In genomic region chr19:13014921-13015280, GRCh38 we compare ENCODE assay signal across 2 cellular contexts.
TF ChIP-seq lines count a peak whose summit lies in the region.

No MANE protein-coding gene starts in this region.

TF ChIP-seq in IMR-90, 13 proteins besides CTCF, POLR2A, EP300 and RAD21:
- TF ChIP-seq MAZ (IDR thresholded peaks at IDR 0.05; ENCODE audit: borderline replicate concordance, low read depth, low read length) (no peak), FOS (IDR thresholded peaks at IDR 0.05; ENCODE audit: low read depth, low read length) (no peak), MXI1 (IDR thresholded peaks at IDR 0.05; ENCODE audit: borderline replicate concordance, low read depth, low read length) (no peak), CEBPB (IDR thresholded peaks at IDR 0.05; ENCODE audit: low read depth, low read length) (no peak), CHD1 (IDR thresholded peaks at IDR 0.05; ENCODE audit: low read depth, low read length) (no peak), RFX5 (IDR thresholded peaks at IDR 0.05; ENCODE audit: low read depth, low read length) (no peak)

TF ChIP-seq in H1, 55 proteins besides CTCF, POLR2A, EP300 and RAD21:
- TF ChIP-seq ASH2L (IDR thresholded peaks at IDR 0.05; ENCODE audit: low read length): no peak
- no peak for TF ChIP-seq JUND (IDR thresholded peaks at IDR 0.05; ENCODE audit: low read length)
- TF ChIP-seq SIX5 (IDR thresholded peaks at IDR 0.05; ENCODE audit: low read depth, low read length): no peak
- no peak for TF ChIP-seq RBBP5 (IDR thresholded peaks at IDR 0.05; ENCODE audit: borderline replicate concordance, low read depth, low read length)
- TF ChIP-seq USF2 (IDR thresholded peaks at IDR 0.05; ENCODE audit: low read length): no peak
- TF ChIP-seq YY1 (IDR thresholded peaks at IDR 0.05; ENCODE audit: low read depth, low read length): no peak
- no peak for TF ChIP-seq EGR1 (IDR thresholded peaks at IDR 0.05; ENCODE audit: borderline replicate concordance, low read depth, low read length)
- TF ChIP-seq SRF (IDR thresholded peaks at IDR 0.05; ENCODE audit: low read depth, low read length): no peak
- TF ChIP-seq BCL11A (IDR thresholded peaks at IDR 0.05; ENCODE audit: low read depth in 2 of 2, low read length in 2 of 2): no peak
- TF ChIP-seq EZH2 (IDR thresholded peaks at IDR 0.05; ENCODE audit: low read depth, low read length, severe bottlenecking): no peak
- TF ChIP-seq CHD1 (IDR thresholded peaks at IDR 0.05; ENCODE audit: low read depth, low read length): no peak
- TF ChIP-seq PHF8 (conservative IDR thresholded peaks at IDR 0.05; ENCODE audit: low read depth, low read length): no peak
- TF ChIP-seq JUN (IDR thresholded peaks at IDR 0.05; ENCODE audit: low read depth, low read length): no peak
TF ChIP-seq in H1: peak in this region for 0.
